ENCODE assay signal across 8 cellular contexts in the genomic region with DNA sequence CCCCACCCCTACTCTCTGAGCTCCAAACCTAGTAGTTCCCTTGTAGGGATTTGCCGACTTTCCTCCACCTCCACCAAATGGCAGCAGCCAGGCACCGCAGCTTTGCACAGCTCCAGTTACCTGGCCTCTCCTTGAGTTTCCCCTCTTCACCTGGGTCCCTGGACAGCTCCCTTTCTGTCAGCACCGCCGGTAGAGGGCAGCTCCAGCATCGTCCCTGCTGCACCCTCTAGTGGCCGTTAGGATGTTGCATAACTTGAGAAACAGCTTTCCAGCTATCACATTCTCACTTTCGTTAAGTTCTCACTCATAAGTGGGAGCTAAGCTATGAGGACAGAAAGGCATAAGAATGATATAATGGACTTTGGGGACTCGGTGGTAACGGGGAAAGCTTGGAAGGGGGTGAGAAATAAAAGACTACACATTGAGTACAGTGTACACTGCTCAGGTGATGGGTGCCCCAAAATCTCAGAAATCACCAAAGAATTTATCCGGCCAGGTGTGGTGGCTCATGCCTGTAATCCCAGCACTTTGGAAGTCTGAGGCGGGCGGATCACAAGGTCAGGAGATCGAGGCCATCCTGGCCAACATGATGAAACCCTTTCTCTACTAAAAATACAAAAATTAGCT.
DNase-seq lines count a peak whose midpoint lies in the region; ATAC-seq, FAIRE-seq and TF ChIP-seq lines count a peak whose summit lies in the region.

No MANE protein-coding gene starts in this region.

- peak; percentile 86 to 94 for TF ChIP-seq RAD21 in liver (IDR thresholded peaks at IDR 0.05)

- no peaks in the 10 kb centered on the region for H3K4me1 ChIP-seq in liver (ENCODE audit: control insufficient read depth in 4 of 4, insufficient read depth in 4 of 4, low read length in 3 of 4)

- peak; percentile 99 for ATAC-seq in HG03342 (IDR thresholded peaks at IDR 0.05; ENCODE audit: unreplicated experiment)
- peak; percentile 65 to 82 for ATAC-seq in activated CD4-positive, CD25-positive, alpha-beta regulatory T cell treated with anti-CD3 and anti-CD28 coated beads, Interleukin-2, amount 50 U/mL, for 24 hours

- DNase-seq in C1 segment of cervical spinal cord (lab: John Stamatoyannopoulos, UW), result peak in 10 of 14 donors; percentile 6 to 73 (median 34)
- peak; percentile 62 for DNase-seq in GM19239 (ENCODE audit: insufficient read length, low spot score)
- peak; percentile 56 for DNase-seq in NCI-H226
- DNase-seq in chondrocyte (ENCODE audit: low spot score), result no peak
- DNase-seq in stimulated activated CD4-positive, alpha-beta T cell treated with anti-CD3 and anti-CD28 coated beads, TNF-alpha, amount 100 ng/mL, for 48 hours (ENCODE audit: low read depth in 3 of 3), result peak; percentile 23 to 50 (median 35)

- H3K27me3 ChIP-seq in liver (ENCODE audit: control insufficient read depth in 4 of 4, insufficient read depth in 4 of 4, low read length in 3 of 4), result peaks cover 0 to 2% (median 0%) of the 10 kb centered on the region in 4 donors

- TF ChIP-seq CTCF in chondrocyte (IDR thresholded peaks at IDR 0.05) (peak; percentile 90), liver (IDR thresholded peaks at IDR 0.05; ENCODE audit: low read depth, low read length, missing input control) (peak; percentile 90)

- WGBS in liver, result 15% methylated on average over 13 of the region's 13 CpGs

- H3K9me3 Mint-ChIP-seq in chondrocyte (ENCODE audit: low read depth), result no peaks in the 10 kb centered on the region

- no peak overlapping the region for H3K4me3 Mint-ChIP-seq in chondrocyte (ENCODE audit: unreplicated experiment)

- no peaks in the 10 kb centered on the region for H3K9me3 ChIP-seq in liver (ENCODE audit: control insufficient read depth in 4 of 4, low read length in 3 of 4)

- no peaks in the 10 kb centered on the region for H3K36me3 ChIP-seq in liver (ENCODE audit: control insufficient read depth in 4 of 4, insufficient read depth in 3 of 4, low read depth in 1 of 4, low read length in 3 of 4)

- peaks cover 10% of the 10 kb centered on the region for H3K27me3 Mint-ChIP-seq in chondrocyte (ENCODE audit: low read depth)

- no peaks in the 10 kb centered on the region for H3K36me3 Mint-ChIP-seq in chondrocyte (ENCODE audit: low read depth)

- no peak overlapping the region for H3K9ac ChIP-seq in liver (ENCODE audit: low read depth in 1 of 2, low read length in 2 of 2)

- no peak overlapping the region for H3K27ac Mint-ChIP-seq in chondrocyte (ENCODE audit: unreplicated experiment)

- FAIRE-seq in GM19239 (lab: Jason Lieb, UNC), result peak; percentile 74

- H3K27ac ChIP-seq in liver (ENCODE audit: low read depth in 1 of 2, low read length in 2 of 2), result no peak overlapping the region

- H3K4me1 Mint-ChIP-seq in chondrocyte (ENCODE audit: low read depth), result no peaks in the 10 kb centered on the region

- H3K4me3 ChIP-seq in liver (ENCODE audit: low read depth in 1 of 3, low read length in 3 of 3), result no peak overlapping the region

TF ChIP-seq in liver, 16 proteins besides CTCF, POLR2A, EP300 and RAD21:
- no peak for TF ChIP-seq HNF4G (IDR thresholded peaks at IDR 0.05)
- TF ChIP-seq, protein P1, sequence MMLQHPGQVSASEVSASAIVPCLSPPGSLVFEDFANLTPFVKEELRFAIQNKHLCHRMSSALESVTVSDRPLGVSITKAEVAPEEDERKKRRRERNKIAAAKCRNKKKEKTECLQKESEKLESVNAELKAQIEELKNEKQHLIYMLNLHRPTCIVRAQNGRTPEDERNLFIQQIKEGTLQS (IDR thresholded peaks at IDR 0.05), result no peak
- TF ChIP-seq, protein P2, sequence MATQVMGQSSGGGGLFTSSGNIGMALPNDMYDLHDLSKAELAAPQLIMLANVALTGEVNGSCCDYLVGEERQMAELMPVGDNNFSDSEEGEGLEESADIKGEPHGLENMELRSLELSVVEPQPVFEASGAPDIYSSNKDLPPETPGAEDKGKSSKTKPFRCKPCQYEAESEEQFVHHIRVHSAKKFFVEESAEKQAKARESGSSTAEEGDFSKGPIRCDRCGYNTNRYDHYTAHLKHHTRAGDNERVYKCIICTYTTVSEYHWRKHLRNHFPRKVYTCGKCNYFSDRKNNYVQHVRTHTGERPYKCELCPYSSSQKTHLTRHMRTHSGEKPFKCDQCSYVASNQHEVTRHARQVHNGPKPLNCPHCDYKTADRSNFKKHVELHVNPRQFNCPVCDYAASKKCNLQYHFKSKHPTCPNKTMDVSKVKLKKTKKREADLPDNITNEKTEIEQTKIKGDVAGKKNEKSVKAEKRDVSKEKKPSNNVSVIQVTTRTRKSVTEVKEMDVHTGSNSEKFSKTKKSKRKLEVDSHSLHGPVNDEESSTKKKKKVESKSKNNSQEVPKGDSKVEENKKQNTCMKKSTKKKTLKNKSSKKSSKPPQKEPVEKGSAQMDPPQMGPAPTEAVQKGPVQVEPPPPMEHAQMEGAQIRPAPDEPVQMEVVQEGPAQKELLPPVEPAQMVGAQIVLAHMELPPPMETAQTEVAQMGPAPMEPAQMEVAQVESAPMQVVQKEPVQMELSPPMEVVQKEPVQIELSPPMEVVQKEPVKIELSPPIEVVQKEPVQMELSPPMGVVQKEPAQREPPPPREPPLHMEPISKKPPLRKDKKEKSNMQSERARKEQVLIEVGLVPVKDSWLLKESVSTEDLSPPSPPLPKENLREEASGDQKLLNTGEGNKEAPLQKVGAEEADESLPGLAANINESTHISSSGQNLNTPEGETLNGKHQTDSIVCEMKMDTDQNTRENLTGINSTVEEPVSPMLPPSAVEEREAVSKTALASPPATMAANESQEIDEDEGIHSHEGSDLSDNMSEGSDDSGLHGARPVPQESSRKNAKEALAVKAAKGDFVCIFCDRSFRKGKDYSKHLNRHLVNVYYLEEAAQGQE (IDR thresholded peaks at IDR 0.05), result peak; percentile 98
TF ChIP-seq in liver: peak in this region for 1.
